ENCODE assay signal across 20 cellular contexts in genomic region chr3:46102780-46103130, GRCh38.
"Had no signal": no experiment of that assay in that cellular context is flagged by ENCODE, and none has a peak within 500 bp of the region (broad histone marks: within the 10 kb centered on the region; RNA-seq: fewer than 3 reads in every experiment).

No MANE protein-coding gene starts in this region.

- H3K4me2 ChIP-seq: neural progenitor cell, smooth muscle cell had no signal

- H2AFZ ChIP-seq: neural progenitor cell had no signal

- H3K27ac Mint-ChIP-seq: activated naive CD4-positive, alpha-beta T cell treated with anti-CD3 and anti-CD28 coated beads, Interleukin-2, amount 10 ng/mL, durations not matched to agents 7 days and 5 days; activated T-cell treated with anti-CD3 and anti-CD28 coated beads, Interleukin-2, amount 50 U/mL, for 72 hours; brain; neural progenitor cell; progenitor cell of endocrine pancreas had no signal

- H3K27me3 Mint-ChIP-seq: dendritic cell treated with granulocyte-macrophage colony-stimulating factor and Interleukin-4, amounts not matched to agents 40 ng/mL and 50 ng/mL, for 4 days had no signal

- H3K4me1 Mint-ChIP-seq: brain, neural progenitor cell had no signal

- H3K9ac ChIP-seq: neural progenitor cell had no signal

- H3K27ac ChIP-seq: foreskin keratinocyte, neural progenitor cell, sigmoid colon had no signal

- DNase-seq: activated CD4-positive, alpha-beta T cell treated with anti-CD3 and anti-CD28 coated beads for 4 hours; activated CD4-positive, alpha-beta T cell treated with anti-CD3 and anti-CD28 coated beads, Interleukin-2, amount 50 U/mL, for 48 hours; activated effector memory CD4-positive, alpha-beta T cell treated with anti-CD3 and anti-CD28 coated beads, Interleukin-2, amount 50 U/mL, for 16 hours; activated T-cell treated with anti-CD3 and anti-CD28 coated beads, Interleukin-2, amount 50 U/mL, for 72 hours; aorta; effector CD4-positive, alpha-beta T cell; foreskin keratinocyte; naive thymus-derived CD4-positive, alpha-beta T cell; retina; sigmoid colon; stimulated activated naive CD4-positive, alpha-beta T cell had no signal

- H3K4me1 ChIP-seq: foreskin keratinocyte had no signal

- H3K4me3 Mint-ChIP-seq: activated naive CD4-positive, alpha-beta T cell treated with anti-CD3 and anti-CD28 coated beads, Interleukin-2, amount 10 ng/mL, durations not matched to agents 7 days and 5 days; activated T-cell treated with anti-CD3 and anti-CD28 coated beads, Interleukin-2, amount 50 U/mL, for 72 hours; brain; dendritic cell treated with granulocyte-macrophage colony-stimulating factor and Interleukin-4, amounts not matched to agents 40 ng/mL and 50 ng/mL, for 4 days; naive thymus-derived CD4-positive, alpha-beta T cell; neural progenitor cell had no signal

- H3K9me3 Mint-ChIP-seq: brain; dendritic cell treated with granulocyte-macrophage colony-stimulating factor and Interleukin-4, amounts not matched to agents 40 ng/mL and 50 ng/mL, for 4 days; neural progenitor cell had no signal

- H3K36me3 Mint-ChIP-seq: brain, neural progenitor cell had no signal

- ATAC-seq: activated T-cell treated with anti-CD3 and anti-CD28 coated beads, Interleukin-2, amount 50 U/mL, for 72 hours; foreskin keratinocyte; left lobe of liver; naive thymus-derived CD4-positive, alpha-beta T cell had no signal

- H3K27me3 ChIP-seq: foreskin keratinocyte, neural progenitor cell, sigmoid colon had no signal

- H3K4me3 ChIP-seq: lung, neural progenitor cell, sigmoid colon, smooth muscle cell had no signal

- H3K36me3 ChIP-seq: neural progenitor cell, sigmoid colon had no signal

- FAIRE-seq: TTC549 had no signal
